In the genomic region with DNA sequence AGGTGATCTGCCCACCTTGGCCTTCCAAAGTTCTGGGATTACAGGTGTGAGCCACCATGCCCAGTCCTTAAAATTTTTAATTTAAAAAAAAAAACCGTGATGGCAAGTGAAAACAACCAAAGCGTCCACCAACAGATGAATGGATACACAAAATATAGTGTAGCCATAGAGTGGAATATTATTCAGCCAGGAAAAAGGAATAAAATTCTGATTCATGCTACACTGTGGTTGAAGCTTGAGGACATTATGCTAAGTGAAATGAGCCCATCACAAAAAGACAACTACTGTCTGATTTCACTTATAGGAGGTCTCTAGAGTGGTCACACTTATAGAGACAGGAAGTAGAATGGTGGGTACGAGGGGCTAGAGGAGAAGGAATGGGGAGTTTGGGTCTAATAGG, we compare ENCODE assay signal across 28 cellular contexts. TPM values are rescaled to one million over a fixed set of nuclear protein-coding genes. Genes with fewer than 3 reads are reported as not detected.
"Had no signal": no experiment of that assay in that cellular context is flagged by ENCODE, and none has a peak within 500 bp of the region (broad histone marks: within the 10 kb centered on the region; RNA-seq: fewer than 3 reads in every experiment).

No MANE protein-coding gene starts in this region.

- H3K9me3 Mint-ChIP-seq: endodermal cell, mesothelial cell of epicardium, naive B cell had no signal

- H3K4me3 ChIP-seq: coronary artery, dorsolateral prefrontal cortex, esophagus squamous epithelium, gastrocnemius medialis, heart right ventricle, left lung, lower lobe of right lung, mucosa of descending colon had no signal

- H3K27ac Mint-ChIP-seq: endodermal cell, mesothelial cell of epicardium had no signal

- FAIRE-seq: colon, endometrium, islet of Langerhans, keratinocyte had no signal

- H3K27me3 Mint-ChIP-seq: naive B cell had no signal

- H3K36me3 ChIP-seq: esophagus squamous epithelium, gastrocnemius medialis, heart right ventricle, left lung, lower lobe of right lung had no signal

- H3K27ac ChIP-seq: coronary artery, dorsolateral prefrontal cortex, epithelial cell of prostate, gastrocnemius medialis, heart right ventricle, left lung, lower lobe of right lung had no signal

- H3K9me3 ChIP-seq: esophagus squamous epithelium, gastrocnemius medialis, heart right ventricle, left lung, lower lobe of right lung, mucosa of descending colon had no signal

- DNase-seq: dermis blood vessel endothelial cell; dorsolateral prefrontal cortex; effector CD4-positive, alpha-beta T cell; effector memory CD4-positive, alpha-beta T cell; endodermal cell; erythroblast; esophagus squamous epithelium; foreskin fibroblast; foreskin melanocyte; gastrocnemius medialis; glutamatergic neuron; head of caudate nucleus; heart right ventricle; hippocampal formation; left cardiac atrium; left lung; left ventricle myocardium superior; lower lobe of right lung; mesenchymal stem cell; naive B cell had no signal

- ATAC-seq: gastrocnemius medialis, heart right ventricle, left cardiac atrium, left lung, left ventricle myocardium superior, lower lobe of right lung had no signal

- H3K27me3 ChIP-seq: dorsolateral prefrontal cortex, esophagus squamous epithelium, gastrocnemius medialis, heart right ventricle, left lung had no signal

- H3K4me3 Mint-ChIP-seq: endodermal cell, mesothelial cell of epicardium had no signal

- H3K36me3 Mint-ChIP-seq: mesothelial cell of epicardium, naive B cell had no signal

RNA-seq across cellular contexts. Expression of a gene that starts 26.3 kb away (rescaled TPM):
- polyA plus RNA-seq: keratinocyte had no signal
